ENCODE assay signal across 39 cellular contexts in genomic region chr13:104321756-104322155, GRCh38.
"Had no signal": no experiment of that assay in that cellular context is flagged by ENCODE, and none has a peak within 500 bp of the region (broad histone marks: within the 10 kb centered on the region; RNA-seq: fewer than 3 reads in every experiment).

No MANE protein-coding gene starts in this region.

- H3K27me3 ChIP-seq: adrenal gland, cardiac muscle cell, colonic mucosa had no signal

- H3K4me1 Mint-ChIP-seq: activated CD4-positive, alpha-beta memory T cell treated with anti-CD3 and anti-CD28 coated beads, Interleukin-2, amount 10 ng/mL, durations not matched to agents 7 days and 5 days; activated CD4-positive, alpha-beta T cell treated with anti-CD3 and anti-CD28 coated beads for 36 hours; activated CD4-positive, alpha-beta T cell treated with anti-CD3 and anti-CD28 coated beads, Interleukin-2, amount 10 ng/mL, durations not matched to agents 7 days and 5 days; activated CD8-positive, alpha-beta memory T cell treated with anti-CD3 and anti-CD28 coated beads, Interleukin-2, amount 10 ng/mL, durations not matched to agents 7 days and 5 days; activated naive CD4-positive, alpha-beta T cell treated with anti-CD3 and anti-CD28 coated beads, Interleukin-2, amount 10 ng/mL, durations not matched to agents 7 days and 5 days; activated naive CD4-positive, alpha-beta T cell treated with anti-CD3 and anti-CD28 coated beads, Interleukin-2, amount 50 U/mL, for 24 hours; activated naive CD8-positive, alpha-beta T cell treated with anti-CD3 and anti-CD28 coated beads, Interleukin-2, amount 10 ng/mL, durations not matched to agents 7 days and 5 days; central memory CD8-positive, alpha-beta T cell; WTC11 had no signal

- H3K27ac Mint-ChIP-seq: activated CD4-positive, alpha-beta memory T cell treated with anti-CD3 and anti-CD28 coated beads, Interleukin-2, amount 10 ng/mL, durations not matched to agents 7 days and 5 days; activated CD4-positive, alpha-beta T cell treated with anti-CD3 and anti-CD28 coated beads for 36 hours; activated CD4-positive, alpha-beta T cell treated with anti-CD3 and anti-CD28 coated beads, Interleukin-2, amount 10 ng/mL, durations not matched to agents 7 days and 5 days; activated CD8-positive, alpha-beta memory T cell treated with anti-CD3 and anti-CD28 coated beads, Interleukin-2, amount 10 ng/mL, durations not matched to agents 7 days and 5 days; activated CD8-positive, alpha-beta T cell treated with anti-CD3 and anti-CD28 coated beads, Interleukin-2, amount 10 ng/mL, durations not matched to agents 7 days and 5 days; activated naive CD4-positive, alpha-beta T cell treated with anti-CD3 and anti-CD28 coated beads, Interleukin-2, amount 10 ng/mL, durations not matched to agents 7 days and 5 days; activated naive CD4-positive, alpha-beta T cell treated with anti-CD3 and anti-CD28 coated beads, Interleukin-2, amount 50 U/mL, for 24 hours; activated naive CD8-positive, alpha-beta T cell; activated naive CD8-positive, alpha-beta T cell treated with anti-CD3 and anti-CD28 coated beads, Interleukin-2, amount 10 ng/mL, durations not matched to agents 7 days and 5 days; activated T-cell treated with anti-CD3 and anti-CD28 coated beads, Interleukin-2, amount 50 U/mL, for 24 hours; activated T-helper 2 cell treated with anti-CD3 and anti-CD28 coated beads, Interferon-gamma antibody, Interleukin-2, Interleukin-4, amounts not matched to agents 10 μg/mL and 5 μg/mL and 100 μg/mL, durations not matched to agents 14 hours and 24 hours and 36 hours; brain; T-helper 1 cell treated with Interleukin-12 subunit alpha and Interleukin-12 subunit beta and Interleukin-4 antibody, amounts not matched to agents 30 μg/mL and 1 μg/mL, for 36 hours; T-helper 2 cell treated with Interferon-gamma antibody and Interleukin-4, amounts not matched to agents 5 μg/mL and 100 μg/mL, for 36 hours; WTC11 had no signal

- H3K27ac ChIP-seq: adrenal gland, cardiac muscle cell, colonic mucosa, VCaP had no signal

- FAIRE-seq: bronchial epithelial cell, TTC549 had no signal

- H3K9me3 Mint-ChIP-seq: activated CD4-positive, alpha-beta T cell treated with anti-CD3 and anti-CD28 coated beads, Interleukin-2, amount 10 ng/mL, durations not matched to agents 7 days and 5 days; activated naive CD4-positive, alpha-beta T cell treated with anti-CD3 and anti-CD28 coated beads, Interleukin-2, amount 50 U/mL, for 24 hours; activated naive CD8-positive, alpha-beta T cell treated with anti-CD3 and anti-CD28 coated beads, Interleukin-2, amount 10 ng/mL, durations not matched to agents 7 days and 5 days; T-helper 1 cell treated with Interleukin-12 subunit alpha and Interleukin-12 subunit beta and Interleukin-4 antibody, amounts not matched to agents 30 μg/mL and 1 μg/mL, for 36 hours had no signal

- H3K27me3 Mint-ChIP-seq: activated CD4-positive, alpha-beta memory T cell treated with anti-CD3 and anti-CD28 coated beads, Interleukin-2, amount 10 ng/mL, durations not matched to agents 7 days and 5 days; activated CD4-positive, alpha-beta T cell treated with anti-CD3 and anti-CD28 coated beads for 36 hours; activated CD4-positive, alpha-beta T cell treated with anti-CD3 and anti-CD28 coated beads, Interleukin-2, amount 10 ng/mL, durations not matched to agents 7 days and 5 days; activated CD8-positive, alpha-beta memory T cell treated with anti-CD3 and anti-CD28 coated beads, Interleukin-2, amount 10 ng/mL, durations not matched to agents 7 days and 5 days; activated naive CD4-positive, alpha-beta T cell treated with anti-CD3 and anti-CD28 coated beads, Interleukin-2, amount 10 ng/mL, durations not matched to agents 7 days and 5 days; activated naive CD4-positive, alpha-beta T cell treated with anti-CD3 and anti-CD28 coated beads, Interleukin-2, amount 50 U/mL, for 24 hours; activated naive CD8-positive, alpha-beta T cell; activated naive CD8-positive, alpha-beta T cell treated with anti-CD3 and anti-CD28 coated beads, Interleukin-2, amount 10 ng/mL, durations not matched to agents 7 days and 5 days; activated T-cell treated with anti-CD3 and anti-CD28 coated beads, Interleukin-2, amount 50 U/mL, for 24 hours; brain; central memory CD8-positive, alpha-beta T cell had no signal

- H3K36me3 ChIP-seq: adrenal gland, cardiac muscle cell, colonic mucosa had no signal

- H3K4me3 Mint-ChIP-seq: activated CD4-positive, alpha-beta memory T cell treated with anti-CD3 and anti-CD28 coated beads, Interleukin-2, amount 10 ng/mL, durations not matched to agents 7 days and 5 days; activated CD4-positive, alpha-beta T cell treated with anti-CD3 and anti-CD28 coated beads for 36 hours; activated CD4-positive, alpha-beta T cell treated with anti-CD3 and anti-CD28 coated beads, Interleukin-2, amount 10 ng/mL, durations not matched to agents 7 days and 5 days; activated CD8-positive, alpha-beta memory T cell treated with anti-CD3 and anti-CD28 coated beads, Interleukin-2, amount 10 ng/mL, durations not matched to agents 7 days and 5 days; activated CD8-positive, alpha-beta T cell treated with anti-CD3 and anti-CD28 coated beads, Interleukin-2, amount 10 ng/mL, durations not matched to agents 7 days and 5 days; activated naive CD4-positive, alpha-beta T cell treated with anti-CD3 and anti-CD28 coated beads, Interleukin-2, amount 10 ng/mL, durations not matched to agents 7 days and 5 days; activated naive CD4-positive, alpha-beta T cell treated with anti-CD3 and anti-CD28 coated beads, Interleukin-2, amount 50 U/mL, for 24 hours; activated naive CD8-positive, alpha-beta T cell; activated naive CD8-positive, alpha-beta T cell treated with anti-CD3 and anti-CD28 coated beads, Interleukin-2, amount 10 ng/mL, durations not matched to agents 7 days and 5 days; activated T-cell treated with anti-CD3 and anti-CD28 coated beads, Interleukin-2, amount 50 U/mL, for 24 hours; brain; central memory CD8-positive, alpha-beta T cell; T-helper 1 cell treated with Interleukin-12 subunit alpha and Interleukin-12 subunit beta and Interleukin-4 antibody, amounts not matched to agents 30 μg/mL and 1 μg/mL, for 36 hours; T-helper 2 cell treated with Interferon-gamma antibody and Interleukin-4, amounts not matched to agents 5 μg/mL and 100 μg/mL, for 36 hours; WTC11 had no signal

- H3K4me1 ChIP-seq: adrenal gland, colonic mucosa had no signal

- H3K9me3 ChIP-seq: adrenal gland, colonic mucosa had no signal

- H3K36me3 Mint-ChIP-seq: activated CD8-positive, alpha-beta memory T cell treated with anti-CD3 and anti-CD28 coated beads, Interleukin-2, amount 10 ng/mL, durations not matched to agents 7 days and 5 days; activated naive CD4-positive, alpha-beta T cell treated with anti-CD3 and anti-CD28 coated beads, Interleukin-2, amount 10 ng/mL, durations not matched to agents 7 days and 5 days; activated naive CD4-positive, alpha-beta T cell treated with anti-CD3 and anti-CD28 coated beads, Interleukin-2, amount 50 U/mL, for 24 hours; activated naive CD8-positive, alpha-beta T cell; activated naive CD8-positive, alpha-beta T cell treated with anti-CD3 and anti-CD28 coated beads, Interleukin-2, amount 10 ng/mL, durations not matched to agents 7 days and 5 days; brain; WTC11 had no signal

- DNase-seq: activated CD4-positive, alpha-beta memory T cell treated with anti-CD3 and anti-CD28 coated beads, Interleukin-2, amount 10 ng/mL, durations not matched to agents 7 days and 5 days; activated CD4-positive, alpha-beta T cell treated with anti-CD3 and anti-CD28 coated beads for 1 hour; activated CD4-positive, alpha-beta T cell treated with anti-CD3 and anti-CD28 coated beads for 36 hours; activated CD4-positive, alpha-beta T cell treated with anti-CD3 and anti-CD28 coated beads for 48 hours; activated CD4-positive, alpha-beta T cell treated with anti-CD3 and anti-CD28 coated beads, Interleukin-2, amount 10 ng/mL, durations not matched to agents 7 days and 5 days; activated CD4-positive, alpha-beta T cell treated with anti-CD3 and anti-CD28 coated beads, Interleukin-2, amount 50 U/mL, for 48 hours; activated CD4-positive, CD25-positive, alpha-beta regulatory T cell; activated CD8-positive, alpha-beta memory T cell treated with anti-CD3 and anti-CD28 coated beads for 24 hours; activated CD8-positive, alpha-beta memory T cell treated with anti-CD3 and anti-CD28 coated beads, Interleukin-2, amount 10 ng/mL, durations not matched to agents 7 days and 5 days; activated CD8-positive, alpha-beta memory T cell treated with anti-CD3 and anti-CD28 coated beads, Interleukin-2, amount 50 U/mL, for 48 hours; activated CD8-positive, alpha-beta T cell treated with anti-CD3 and anti-CD28 coated beads, Interleukin-2, amount 10 ng/mL, durations not matched to agents 7 days and 5 days; activated effector memory CD4-positive, alpha-beta T cell treated with Interleukin-2 at 50 U/mL for 16 hours; activated gamma-delta T cell; activated naive CD4-positive, alpha-beta T cell treated with anti-CD3 and anti-CD28 coated beads, Interleukin-2, amount 10 ng/mL, durations not matched to agents 7 days and 5 days; activated naive CD4-positive, alpha-beta T cell treated with Interleukin-2 at 50 U/mL for 16 hours; activated naive CD8-positive, alpha-beta T cell treated with anti-CD3 and anti-CD28 coated beads, Interleukin-2, amount 10 ng/mL, durations not matched to agents 7 days and 5 days; activated T-cell treated with anti-CD3 and anti-CD28 coated beads, Interleukin-2, amount 50 U/mL, for 24 hours; activated T-cell treated with anti-CD3 and anti-CD28 coated beads, Interleukin-2, amount 50 U/mL, for 48 hours; adrenal gland; amniotic stem cell; aorta; caudate nucleus; cerebellar nuclear complex; colonic mucosa; T-helper 2 cell; T-helper 9 cell had no signal

- H3K4me3 ChIP-seq: adrenal gland, cardiac muscle cell, colonic mucosa had no signal

- ATAC-seq: activated CD4-positive, alpha-beta T cell treated with anti-CD3 and anti-CD28 coated beads for 36 hours; activated CD4-positive, CD25-positive, alpha-beta regulatory T cell treated with anti-CD3 and anti-CD28 coated beads, Interleukin-2, amount 50 U/mL, for 24 hours; activated CD8-positive, alpha-beta memory T cell treated with anti-CD3 and anti-CD28 coated beads, Interleukin-2, amount 10 ng/mL, durations not matched to agents 7 days and 5 days; activated CD8-positive, alpha-beta T cell treated with anti-CD3 and anti-CD28 coated beads, Interleukin-2, amount 10 ng/mL, durations not matched to agents 7 days and 5 days; WTC11 had no signal
